14 cellular contexts compared by ENCODE assay signal in the genomic region with DNA sequence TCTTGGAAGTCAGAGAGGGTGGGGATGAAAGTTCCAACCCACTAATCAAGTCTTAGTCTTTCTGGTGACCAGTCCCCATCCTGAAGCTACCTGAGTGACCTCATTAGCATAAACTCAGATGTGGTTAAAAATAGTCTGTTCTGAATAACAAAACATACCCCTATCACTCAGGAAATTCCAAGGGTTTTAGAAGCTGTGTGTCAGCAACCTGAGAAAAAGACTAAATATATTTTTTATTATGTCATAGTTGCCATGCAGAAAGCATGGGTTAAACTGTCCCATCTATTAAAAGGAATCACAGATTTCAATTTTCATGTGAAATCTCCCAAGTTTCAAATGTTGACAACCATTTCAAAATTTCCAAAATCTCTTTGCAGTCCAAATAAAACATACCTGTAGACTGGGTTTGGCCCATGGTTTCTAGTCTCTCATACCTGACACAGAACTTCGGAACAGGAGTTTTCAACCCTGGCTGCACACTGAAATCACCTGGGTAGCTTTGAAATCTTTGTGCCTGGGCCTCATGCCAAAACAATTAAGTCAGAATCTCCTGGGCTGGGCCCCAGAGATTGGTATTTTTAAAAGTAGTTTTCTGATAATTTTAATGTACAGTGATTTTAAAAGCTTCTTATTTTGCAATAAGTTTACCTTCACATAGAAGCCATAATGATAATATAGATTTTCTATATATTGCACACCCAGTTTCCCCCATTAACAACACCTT.
DNase-seq lines count a peak whose midpoint lies in the region; ATAC-seq, FAIRE-seq and TF ChIP-seq lines count a peak whose summit lies in the region.
"Had no signal": no experiment of that assay in that cellular context is flagged by ENCODE, and none has a peak within 500 bp of the region (broad histone marks: within the 10 kb centered on the region; RNA-seq: fewer than 3 reads in every experiment).

No MANE protein-coding gene starts in this region.

- ATAC-seq in PC-3 (peak; percentile 40), psoas muscle (no peak), GM19023 (IDR thresholded peaks at IDR 0.05; ENCODE audit: unreplicated experiment) (no peak), GM18868 (IDR thresholded peaks at IDR 0.05; ENCODE audit: unreplicated experiment) (no peak)

- H3K9me3 ChIP-seq in PC-3 (ENCODE audit: low read length) (no peaks in the 10 kb centered on the region), psoas muscle (no peaks in the 10 kb centered on the region)
- H3K9me3 ChIP-seq: HAP-1, ovary had no signal

- H3K4me1 ChIP-seq in PC-3 (ENCODE audit: insufficient read depth, low read length), result peaks cover 30% of the 10 kb centered on the region
- peaks cover 41% of the 10 kb centered on the region for H3K4me1 ChIP-seq in psoas muscle

- H2AFZ ChIP-seq in PC-3 (ENCODE audit: low read length), result no peak overlapping the region

- H3K36me3 ChIP-seq in PC-3 (ENCODE audit: low read depth, low read length), result no peaks in the 10 kb centered on the region
- H3K36me3 ChIP-seq in psoas muscle (ENCODE audit: insufficient read depth in 1 of 2, low read depth in 1 of 2), result no peaks in the 10 kb centered on the region
- H3K36me3 ChIP-seq: HAP-1, ovary had no signal

- CTCF ChIA-PET in PC-3 (lab: Charles Lee), result interaction anchor here (0.6 kb wide), 2 partner anchors 87 to 330 kb away, joined by 3 to 5 read pairs; no protein-coding TSS in a partner anchor

- POLR2A ChIA-PET in PC-3 (lab: Charles Lee; ENCODE audit: unreplicated experiment), result interaction anchor here (0.6 kb wide), 1 partner anchor 613 kb away, joined by 3 read pairs; no protein-coding TSS in a partner anchor

- intact Hi-C loops in PC-3 (cut with micrococcal nuclease) (no loop called here), psoas muscle (cut with DNase I) (loop anchor here (10.0 kb wide), 1 partner anchor 112 kb away; no protein-coding TSS in a partner anchor)

- 62 to 78% (median 69%) methylated on average over 1 of the region's 1 CpG for WGBS in psoas muscle, 3 donors

- no peaks in the 10 kb centered on the region for H3K9me2 ChIP-seq in PC-3 (replicated peaks; ENCODE audit: low read length)

- DNase-seq in H54 (ENCODE audit: insufficient read length, low spot score) (no peak), PC-3 (peak; percentile 48), epithelial cell of esophagus (ENCODE audit: low read depth) (peak; percentile 77), psoas muscle (no peak), DMS53 treated with DMSO at 0.1 percent for 48 hours (lab: John Stamatoyannopoulos, UW; ENCODE audit: unreplicated experiment) (no peak)
- no peak for DNase-seq in activated CD4-positive, alpha-beta T cell treated with anti-CD3 and anti-CD28 coated beads, Interleukin-2, amount 50 U/mL, for 4 hours
- DNase-seq: activated CD4-positive, alpha-beta memory T cell treated with anti-CD3 and anti-CD28 coated beads, Interleukin-2, amount 10 ng/mL, durations not matched to agents 7 days and 5 days; CD4-positive, CD25-positive, alpha-beta regulatory T cell; NCI-H510A treated with DMSO at 0.1 percent for 48 hours; ovary; T-helper 1 cell had no signal

- no peak overlapping the region for H3K9ac ChIP-seq in PC-3 (ENCODE audit: low read length)

- no peak overlapping the region for H3K4me3 ChIP-seq in PC-3 (ENCODE audit: low read length)
- no peak overlapping the region for H3K4me3 ChIP-seq in epithelial cell of esophagus (ENCODE audit: low read length)
- no peak overlapping the region for H3K4me3 ChIP-seq in psoas muscle
- H3K4me3 ChIP-seq: HAP-1, ovary had no signal

- TF ChIP-seq CTCF in PC-3 (conservative IDR thresholded peaks at IDR 0.05; ENCODE audit: low read depth, low read length) (no peak), epithelial cell of esophagus (IDR thresholded peaks at IDR 0.05; ENCODE audit: insufficient read depth, low read depth, low read length, missing control alignments) (no peak), psoas muscle (IDR thresholded peaks at IDR 0.05) (no peak)

- H3F3A ChIP-seq in PC-3 (ENCODE audit: low read length, unreplicated experiment), result no peaks in the 10 kb centered on the region

- TF ChIP-seq POLR2A in H54 (IDR thresholded peaks at IDR 0.05; ENCODE audit: low read depth, low read length), result no peak

- peak; percentile 81 for FAIRE-seq in H54 (lab: Jason Lieb, UNC)

- H4K20me1 ChIP-seq in PC-3 (ENCODE audit: low read length), result no peaks in the 10 kb centered on the region

- H3K79me2 ChIP-seq in PC-3 (ENCODE audit: low read length), result no peaks in the 10 kb centered on the region

- no peak overlapping the region for H3K27ac ChIP-seq in PC-3 (ENCODE audit: low read length)
- peak overlapping the region; percentile 78 for H3K27ac ChIP-seq in psoas muscle
- H3K27ac ChIP-seq: ovary had no signal

- H3K27me3 ChIP-seq in PC-3 (ENCODE audit: low read length) (no peaks in the 10 kb centered on the region), psoas muscle (ENCODE audit: insufficient read depth in 3 of 3, low read length in 2 of 3) (no peaks in the 10 kb centered on the region)
- H3K27me3 ChIP-seq: ovary had no signal

- 0 out of 2 replicates have a peak overlapping the region, but pooled peaks have one; percentile 3 for H3K4me2 ChIP-seq in PC-3 (ENCODE audit: low read length)

- BruUV-seq in PC-3 (replicated peaks; lab: Mats Ljungman, UMichigan), result no TSS peak

Comparison
In these comparisons a context has a peak if more than half of its experiments do, and no peak if none do; other contexts are left out.
1. DNase-seq: peak in PC-3 (single experiment) and epithelial cell of esophagus (single experiment); none in H54 (single experiment), psoas muscle (0 of 2), DMS53 treated with DMSO at 0.1 percent for 48 hours (single experiment) and activated CD4-positive, alpha-beta T cell treated with anti-CD3 and anti-CD28 coated beads, Interleukin-2, amount 50 U/mL, for 4 hours (0 of 2).